In genomic region chr20:13545755-13546154, GRCh38 we compare ENCODE assay signal across 12 cellular contexts.
A peak's percentile ranks its signal among the peaks of the same experiment; 100 is the strongest.
DNase-seq lines count a peak whose midpoint lies in the region; ATAC-seq and TF ChIP-seq lines count a peak whose summit lies in the region.
"Had no signal": no experiment of that assay in that cellular context is flagged by ENCODE, and none has a peak within 500 bp of the region (broad histone marks: within the 10 kb centered on the region; RNA-seq: fewer than 3 reads in every experiment).

No MANE protein-coding gene starts in this region.

- no peak overlapping the region for H2AFZ ChIP-seq in GM23338

- H3K27ac Mint-ChIP-seq in GM23338, result peak overlapping the region; percentile 78; the same call in 1 of the 2 replicates
- no peak overlapping the region for H3K27ac Mint-ChIP-seq in stimulated activated naive CD8-positive, alpha-beta T cell treated with anti-CD3 and anti-CD28 coated beads, Interleukin-15, amount 100 ng/mL, for 72 hours
- H3K27ac Mint-ChIP-seq in WTC11, result no peak overlapping the region
- H3K27ac Mint-ChIP-seq: CD8-positive, alpha-beta T cell had no signal

- H3K36me3 ChIP-seq in GM23338 (ENCODE audit: insufficient read depth), result no peaks in the 10 kb centered on the region
- H3K36me3 ChIP-seq: Peyer's patch had no signal

- no peaks in the 10 kb centered on the region for H3K79me2 ChIP-seq in GM23338 (replicated peaks; ENCODE audit: insufficient read depth)

- CTCF ChIA-PET in WTC11 (lab: Charles Lee), result interaction anchor here (0.5 to 6.2 kb wide), 32 partner anchors 8 to 621 kb away, joined by 3 to 153 read pairs (median 5); no protein-coding TSS in a partner anchor

- no peak overlapping the region for H3K4me3 ChIP-seq in GM23338
- H3K4me3 ChIP-seq: BLaER1, Peyer's patch, SK-N-MC had no signal

- DNase-seq in AG20443 (ENCODE audit: low spot score) (peak; percentile 21), GM23338 (ENCODE audit: low spot score) (no peak), fibroblast of peridontal ligament (ENCODE audit: extremely low read depth) (peak; percentile 59), renal cortical epithelial cell (ENCODE audit: low read depth) (peak; percentile 68), WTC11 (ENCODE audit: low spot score) (no peak)
- no peak for DNase-seq in stimulated activated naive CD8-positive, alpha-beta T cell treated with anti-CD3 and anti-CD28 coated beads, Interleukin-15, amount 100 ng/mL, for 72 hours

- H3K36me3 Mint-ChIP-seq in GM23338 (ENCODE audit: low read depth), result no peaks in the 10 kb centered on the region
- no peaks in the 10 kb centered on the region for H3K36me3 Mint-ChIP-seq in WTC11

- no peaks in the 10 kb centered on the region for H3K4me1 ChIP-seq in GM23338 (ENCODE audit: insufficient read depth)
- H3K4me1 ChIP-seq: BLaER1 had no signal

- H3K4me2 ChIP-seq in GM23338, result no peak overlapping the region
- H3K4me2 ChIP-seq: BLaER1, KMS-11 had no signal

- H3K27me3 Mint-ChIP-seq in GM23338 (ENCODE audit: insufficient read depth, low read depth, poor library complexity) (no peaks in the 10 kb centered on the region), WTC11 (ENCODE audit: low read depth) (no peaks in the 10 kb centered on the region)
- H3K27me3 Mint-ChIP-seq in stimulated activated naive CD8-positive, alpha-beta T cell treated with anti-CD3 and anti-CD28 coated beads, Interleukin-15, amount 100 ng/mL, for 72 hours, result no peaks in the 10 kb centered on the region

- H3F3A ChIP-seq in GM23338 (replicated peaks; ENCODE audit: low read depth), result no peaks in the 10 kb centered on the region

- H3K4me3 Mint-ChIP-seq in GM23338 (no peak overlapping the region), WTC11 (no peak overlapping the region)
- H3K4me3 Mint-ChIP-seq in stimulated activated naive CD8-positive, alpha-beta T cell treated with anti-CD3 and anti-CD28 coated beads, Interleukin-15, amount 100 ng/mL, for 72 hours, result no peak overlapping the region
- H3K4me3 Mint-ChIP-seq: CD8-positive, alpha-beta T cell had no signal

- POLR2A ChIA-PET in WTC11 (lab: Charles Lee), result interaction anchor here (1.7 kb wide), 1 partner anchor 16 kb away, joined by 4 read pairs; no protein-coding TSS in a partner anchor

- H3K27ac ChIP-seq in GM23338 (ENCODE audit: low read depth), result no peak overlapping the region
- H3K27ac ChIP-seq: BLaER1, KMS-11, Peyer's patch, SK-N-MC had no signal

- ATAC-seq in GM23338 (no peak), WTC11 (no peak), HG03457 (IDR thresholded peaks at IDR 0.05; ENCODE audit: unreplicated experiment) (no peak)
- ATAC-seq in stimulated activated naive CD8-positive, alpha-beta T cell treated with anti-CD3 and anti-CD28 coated beads, Interleukin-15, amount 100 ng/mL, for 72 hours, result no peak
- ATAC-seq: CD8-positive, alpha-beta T cell had no signal

- H3K27me3 ChIP-seq in GM23338 (ENCODE audit: insufficient read depth), result no peaks in the 10 kb centered on the region
- H3K27me3 ChIP-seq: BLaER1, Peyer's patch had no signal

- TF ChIP-seq CTCF in GM23338 (conservative IDR thresholded peaks at IDR 0.05; ENCODE audit: low read depth in 2 of 2), result no peak
- no peak for TF ChIP-seq CTCF in WTC11 (IDR thresholded peaks at IDR 0.05)

- no peaks in the 10 kb centered on the region for H4K20me1 ChIP-seq in GM23338 (replicated peaks; ENCODE audit: insufficient read depth)
- H4K20me1 ChIP-seq: BLaER1 had no signal

- no peaks in the 10 kb centered on the region for H3K9me2 ChIP-seq in GM23338 (ENCODE audit: insufficient read depth)

- H3K4me1 Mint-ChIP-seq in GM23338, result peaks cover 3% of the 10 kb centered on the region; the same call in 2 of the 3 replicates
- H3K4me1 Mint-ChIP-seq in stimulated activated naive CD8-positive, alpha-beta T cell treated with anti-CD3 and anti-CD28 coated beads, Interleukin-15, amount 100 ng/mL, for 72 hours, result no peaks in the 10 kb centered on the region
- peaks cover 8% of the 10 kb centered on the region for H3K4me1 Mint-ChIP-seq in WTC11

- no peaks in the 10 kb centered on the region for H3K9me3 Mint-ChIP-seq in GM23338
- H3K9me3 Mint-ChIP-seq in stimulated activated naive CD8-positive, alpha-beta T cell treated with anti-CD3 and anti-CD28 coated beads, Interleukin-15, amount 100 ng/mL, for 72 hours, result no peaks in the 10 kb centered on the region
- H3K9me3 Mint-ChIP-seq in WTC11, result no peaks in the 10 kb centered on the region
- H3K9me3 Mint-ChIP-seq: CD8-positive, alpha-beta T cell had no signal

TF ChIP-seq in GM23338, 12 proteins besides CTCF, POLR2A, EP300 and RAD21 (continues in another document):
- no peak for TF ChIP-seq JUNB (IDR thresholded peaks at IDR 0.05; ENCODE audit: unreplicated experiment)
- no peak for TF ChIP-seq NANOG (IDR thresholded peaks at IDR 0.05; ENCODE audit: borderline replicate concordance)
- TF ChIP-seq ZNF331 (CRISPR knock-in tag; IDR thresholded peaks at IDR 0.05; ENCODE audit: low read depth), result no peak
- no peak for TF ChIP-seq EZH2 (IDR thresholded peaks at IDR 0.05; ENCODE audit: low read depth, unreplicated experiment)
- no peak for TF ChIP-seq CREB1 (CRISPR knock-in tag; IDR thresholded peaks at IDR 0.05; ENCODE audit: low read depth)
- TF ChIP-seq ETS1 (IDR thresholded peaks at IDR 0.05), result no peak

TF ChIP-seq in WTC11, 78 proteins besides CTCF, POLR2A, EP300 and RAD21:
- TF ChIP-seq TEAD1 (CRISPR knock-in tag; IDR thresholded peaks at IDR 0.05), result no peak
- TF ChIP-seq GRHL2 (CRISPR knock-in tag; IDR thresholded peaks at IDR 0.05; ENCODE audit: insufficient replicate concordance, severe bottlenecking), result no peak
TF ChIP-seq in WTC11: peak in this region for 0.

Comparison
In these comparisons a context has a peak if more than half of its experiments do, and no peak if none do; other contexts are left out.
1. DNase-seq: peak in AG20443 (single experiment), fibroblast of peridontal ligament (single experiment) and renal cortical epithelial cell (single experiment); none in GM23338 (single experiment), stimulated activated naive CD8-positive, alpha-beta T cell treated with anti-CD3 and anti-CD28 coated beads, Interleukin-15, amount 100 ng/mL, for 72 hours (0 of 2) and WTC11 (single experiment).